11 cellular contexts compared by ENCODE assay signal in the genomic region with DNA sequence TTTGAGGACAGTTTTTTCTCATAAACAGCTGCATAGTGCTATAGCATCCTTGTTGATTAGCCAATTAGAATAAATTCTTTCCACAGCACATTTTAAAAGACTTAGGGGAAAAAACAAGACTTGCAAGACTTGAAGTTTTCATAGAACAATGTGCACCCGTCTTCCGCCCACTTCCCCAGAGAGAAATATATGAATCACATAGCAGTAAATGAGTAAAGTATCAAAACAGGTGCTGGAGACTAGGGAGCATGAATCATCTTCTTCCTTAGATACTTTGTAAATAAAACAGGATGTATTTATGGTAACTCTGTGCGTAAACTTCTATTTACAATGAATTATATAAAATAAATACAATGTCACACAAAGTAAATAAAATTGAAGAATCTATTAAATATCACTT.
DNase-seq lines count a peak whose midpoint lies in the region; FAIRE-seq and TF ChIP-seq lines count a peak whose summit lies in the region.
"Had no signal": no experiment of that assay in that cellular context is flagged by ENCODE, and none has a peak within 500 bp of the region (broad histone marks: within the 10 kb centered on the region; RNA-seq: fewer than 3 reads in every experiment).

No MANE protein-coding gene starts in this region.

- in situ Hi-C loops in mammary epithelial cell (cut with MboI; ENCODE audit: low sequenced_read_pairs in 2 of 2), result no loop called here

- DNase-seq in A673 (ENCODE audit: low spot score), result peak; percentile 36
- peak; percentile 37 for DNase-seq in HT-29 (ENCODE audit: low spot score)
- DNase-seq in mammary epithelial cell, result peak; percentile 81
- DNase-seq in kidney epithelial cell (ENCODE audit: low read depth), result peak; percentile 79
- no peak for DNase-seq in urothelium cell line (ENCODE audit: low spot score)
- DNase-seq in DMS114 treated with DMSO at 0.1 percent for 48 hours (lab: John Stamatoyannopoulos, UW; ENCODE audit: unreplicated experiment), result no peak
- DNase-seq in D721Med (ENCODE audit: insufficient read length, low spot score), result no peak
- no peak for DNase-seq in activated CD4-positive, alpha-beta T cell treated with anti-CD3 and anti-CD28 coated beads, Interleukin-2, amount 50 U/mL, for 4 hours
- DNase-seq: activated B cell treated with CpG ODN at 0.5 μM for 24 hours, AML-193, foreskin melanocyte had no signal

- CTCF ChIA-PET in A673 (lab: Charles Lee), result interaction anchor here (0.5 kb wide), 1 partner anchor 11 kb away, joined by 4 read pairs; no protein-coding TSS in a partner anchor
- CTCF ChIA-PET in mammary epithelial cell (lab: Charles Lee; ENCODE audit: low non-redundant PET), result no interaction called here

- BruUV-seq in A673 (replicated peaks; lab: Mats Ljungman, UMichigan) (no TSS peak), mammary epithelial cell (replicated peaks; lab: Mats Ljungman, UMichigan) (no TSS peak)

- H3K79me2 ChIP-seq in mammary epithelial cell (ENCODE audit: insufficient read depth, low read length), result peaks cover 32% of the 10 kb centered on the region

- dilution Hi-C loops in mammary epithelial cell (cut with HindIII; ENCODE audit: low sequenced_read_pairs), result no loop called here

- no peak overlapping the region for H3K4me3 ChIP-seq in A673 (ENCODE audit: low read depth, low read length, poor library complexity, severe bottlenecking)
- no peak overlapping the region for H3K4me3 ChIP-seq in mammary epithelial cell (replicated peaks in 1 of 3; ENCODE audit: insufficient read depth in 1 of 3, low read depth in 2 of 3, low read length in 3 of 3)
- no peak overlapping the region for H3K4me3 ChIP-seq in kidney epithelial cell (ENCODE audit: low read depth, low read length)

- intact Hi-C loops in A673 (cut with micrococcal nuclease; ENCODE audit: unreplicated experiment), result no loop called here
- intact Hi-C loops in mammary epithelial cell (cut with micrococcal nuclease), result no loop called here

- WGBS in mammary epithelial cell (ENCODE audit: low coverage, missing lambda C conversion rate), result 33% methylated on average over 3 of the region's 3 CpGs

- POLR2A ChIA-PET in A673 (lab: Charles Lee; ENCODE audit: low non-redundant PET), result no interaction called here

- H3K4me2 ChIP-seq in mammary epithelial cell (ENCODE audit: insufficient read depth, low read depth, low read length), result peak overlapping the region; percentile 49

- H4K20me1 ChIP-seq in mammary epithelial cell (ENCODE audit: insufficient read depth, low read length), result no peaks in the 10 kb centered on the region

- FAIRE-seq in urothelium cell line (lab: Jason Lieb, UNC), result no peak
- no peak for FAIRE-seq in D721Med (lab: Jason Lieb, UNC)

- H3K9me3 ChIP-seq in A673 (ENCODE audit: low read depth, low read length, poor library complexity, severe bottlenecking) (no peaks in the 10 kb centered on the region), mammary epithelial cell (replicated peaks; ENCODE audit: insufficient read depth, low read length) (no peaks in the 10 kb centered on the region)

- no peak overlapping the region for H2AFZ ChIP-seq in mammary epithelial cell (ENCODE audit: low read depth, low read length)

- no peak overlapping the region for H3K27ac ChIP-seq in A673 (ENCODE audit: low read depth, low read length, poor library complexity, severe bottlenecking)
- H3K27ac ChIP-seq in mammary epithelial cell (ENCODE audit: insufficient read depth, low read depth, low read length), result peak overlapping the region; percentile 83

- H3K36me3 ChIP-seq in A673 (ENCODE audit: insufficient read depth, low read length, poor library complexity, severe bottlenecking) (no peaks in the 10 kb centered on the region), mammary epithelial cell (ENCODE audit: insufficient read depth, low read length) (no peaks in the 10 kb centered on the region), kidney epithelial cell (ENCODE audit: control insufficient read depth, insufficient read depth, low read length) (peaks cover 1% of the 10 kb centered on the region)

- TF ChIP-seq CTCF in A673 (conservative IDR thresholded peaks at IDR 0.05; ENCODE audit: low read depth, low read length), result no peak
- no peak for TF ChIP-seq CTCF in mammary epithelial cell (conservative IDR thresholded peaks at IDR 0.05 in 1 of 2, IDR thresholded peaks at IDR 0.05 in 1 of 2; ENCODE audit: extremely low read depth in 1 of 2, insufficient read depth in 1 of 2, low read depth in 1 of 2, low read length in 2 of 2)
- no peak for TF ChIP-seq CTCF in kidney epithelial cell (IDR thresholded peaks at IDR 0.05; ENCODE audit: insufficient read depth, low read length, poor library complexity, severe bottlenecking)
- no peak for TF ChIP-seq CTCF in D721Med (IDR thresholded peaks at IDR 0.05; ENCODE audit: insufficient read depth, missing control alignments)

- H3K27me3 ChIP-seq in A673 (replicated peaks; ENCODE audit: insufficient read depth, low read depth, low read length, poor library complexity), result no peaks in the 10 kb centered on the region
- H3K27me3 ChIP-seq in mammary epithelial cell (ENCODE audit: insufficient read depth, low read length), result no peaks in the 10 kb centered on the region
- H3K27me3 ChIP-seq in kidney epithelial cell (ENCODE audit: control insufficient read depth, insufficient read depth, low read length), result no peaks in the 10 kb centered on the region

- H3K4me1 ChIP-seq in A673 (ENCODE audit: insufficient read depth, low read length, poor library complexity, severe bottlenecking) (peaks cover 42% of the 10 kb centered on the region), mammary epithelial cell (ENCODE audit: insufficient read depth, low read length) (peaks cover 11% of the 10 kb centered on the region)

- H3K9ac ChIP-seq in mammary epithelial cell (ENCODE audit: insufficient read depth, low read length), result no peak overlapping the region

Comparison
In these comparisons a context has a peak if more than half of its experiments do, and no peak if none do; other contexts are left out.
1. DNase-seq: peak in A673 (single experiment), HT-29 (single experiment), mammary epithelial cell (single experiment) and kidney epithelial cell (single experiment); none in urothelium cell line (single experiment), DMS114 treated with DMSO at 0.1 percent for 48 hours (single experiment), D721Med (single experiment) and activated CD4-positive, alpha-beta T cell treated with anti-CD3 and anti-CD28 coated beads, Interleukin-2, amount 50 U/mL, for 4 hours (0 of 2).